In genomic region chr1:75134939-75135828, GRCh38 we compare ENCODE assay signal across 10 cellular contexts. TPM values are rescaled to one million over a fixed set of nuclear protein-coding genes. Genes with fewer than 3 reads are reported as not detected.
DNase-seq lines count a peak whose midpoint lies in the region; ATAC-seq and TF ChIP-seq lines count a peak whose summit lies in the region.
"Had no signal": no experiment of that assay in that cellular context is flagged by ENCODE, and none has a peak within 500 bp of the region (broad histone marks: within the 10 kb centered on the region; RNA-seq: fewer than 3 reads in every experiment).

No MANE protein-coding gene starts in this region.

- peak overlapping the region; percentile 45 for H3K27ac Mint-ChIP-seq in T-helper 1 cell treated with Interleukin-12 subunit alpha and Interleukin-12 subunit beta and Interleukin-4 antibody, amounts not matched to agents 30 μg/mL and 1 μg/mL, for 36 hours
- peak overlapping the region; percentile 85 for H3K27ac Mint-ChIP-seq in stimulated activated naive B cell treated with anti-CD40 and anti-IgM and Interleukin-4, amounts not matched to agents 10 μg/mL and 1 μg/mL and 100 μg/mL, for 72 hours

- no peaks in the 10 kb centered on the region for H3K79me2 ChIP-seq in hepatocyte
- H3K79me2 ChIP-seq: parathyroid adenoma had no signal

- peak overlapping the region; percentile 56 for H2AFZ ChIP-seq in hepatocyte
- H2AFZ ChIP-seq: parathyroid adenoma had no signal

- intact Hi-C loops in transverse colon (cut with DNase I; ENCODE audit: low total_unique reads), result no loop called here

- TF ChIP-seq POLR2A in transverse colon (IDR thresholded peaks at IDR 0.05), result no peak

- in situ Hi-C loops in transverse colon (cut with MboI; ENCODE audit: low pct_ligation_motif_present in 1 of 4, low pct_unique_long_range_greater_than_20kb in 1 of 4, low sequenced_read_pairs in 3 of 4), result no loop called here

- no peaks in the 10 kb centered on the region for H3K9me2 ChIP-seq in hepatocyte (replicated peaks; ENCODE audit: insufficient read depth)

- DNase-seq in NCI-H524 (lab: John Stamatoyannopoulos, UW), result peak; percentile 33 to 38
- DNase-seq in NCI-H524 treated with DMSO at 0.1 percent for 48 hours (lab: John Stamatoyannopoulos, UW), result no peak
- no peak for DNase-seq in hepatocyte (ENCODE audit: low spot score)
- no peak for DNase-seq in stimulated activated naive B cell treated with anti-CD40 and anti-IgM and Interleukin-4, amounts not matched to agents 10 μg/mL and 1 μg/mL and 100 μg/mL, for 72 hours
- DNase-seq in transverse colon, result no peak

- peaks cover 86% of the 10 kb centered on the region for H3K27me3 Mint-ChIP-seq in T-helper 1 cell treated with Interleukin-12 subunit alpha and Interleukin-12 subunit beta and Interleukin-4 antibody, amounts not matched to agents 30 μg/mL and 1 μg/mL, for 36 hours (ENCODE audit: low read depth)
- peaks cover 77 to 94% of the 10 kb centered on the region in 2 donors for H3K27me3 Mint-ChIP-seq in stimulated activated naive B cell treated with anti-CD40 and anti-IgM and Interleukin-4, amounts not matched to agents 10 μg/mL and 1 μg/mL and 100 μg/mL, for 72 hours

- TF ChIP-seq CTCF in hepatocyte (IDR thresholded peaks at IDR 0.05; ENCODE audit: poor library complexity), result no peak
- TF ChIP-seq CTCF in transverse colon (IDR thresholded peaks at IDR 0.05), result no peak

- H3K27ac ChIP-seq in hepatocyte (peak overlapping the region; percentile 2), transverse colon (no peak overlapping the region)
- H3K27ac ChIP-seq: C4-2B, parathyroid adenoma had no signal

- H3K4me1 ChIP-seq in hepatocyte (ENCODE audit: insufficient read depth) (peaks cover 19% of the 10 kb centered on the region), transverse colon (peaks cover 0 to 20% (median 9%) of the 10 kb centered on the region in 4 donors)
- H3K4me1 ChIP-seq: parathyroid adenoma had no signal

- ATAC-seq in stimulated activated naive B cell treated with anti-CD40 and anti-IgM and Interleukin-4, amounts not matched to agents 10 μg/mL and 1 μg/mL and 100 μg/mL, for 72 hours (replicated peaks), result peak in 1 of 2 donors; percentile 39
- ATAC-seq in GM21619 (IDR thresholded peaks at IDR 0.05; ENCODE audit: unreplicated experiment) (no peak), HG03378 (IDR thresholded peaks at IDR 0.05; ENCODE audit: unreplicated experiment) (no peak)

- TF ChIP-seq EP300 in transverse colon (IDR thresholded peaks at IDR 0.05; ENCODE audit: low read depth), result no peak

- H3K4me3 ChIP-seq in hepatocyte (peak overlapping the region; percentile 6), transverse colon (peak overlapping the region in 2 of 4 donors; percentile 19 to 40)

- H3K9me3 Mint-ChIP-seq in T-helper 1 cell treated with Interleukin-12 subunit alpha and Interleukin-12 subunit beta and Interleukin-4 antibody, amounts not matched to agents 30 μg/mL and 1 μg/mL, for 36 hours, result peaks cover 11% of the 10 kb centered on the region
- H3K9me3 Mint-ChIP-seq in stimulated activated naive B cell treated with anti-CD40 and anti-IgM and Interleukin-4, amounts not matched to agents 10 μg/mL and 1 μg/mL and 100 μg/mL, for 72 hours, result peaks cover 2 to 4% of the 10 kb centered on the region in 2 donors

- H3K4me3 Mint-ChIP-seq in T-helper 1 cell treated with Interleukin-12 subunit alpha and Interleukin-12 subunit beta and Interleukin-4 antibody, amounts not matched to agents 30 μg/mL and 1 μg/mL, for 36 hours, result peak overlapping the region; percentile 76
- peak overlapping the region; percentile 67 to 72 for H3K4me3 Mint-ChIP-seq in stimulated activated naive B cell treated with anti-CD40 and anti-IgM and Interleukin-4, amounts not matched to agents 10 μg/mL and 1 μg/mL and 100 μg/mL, for 72 hours

- peaks cover 7% of the 10 kb centered on the region for H3K4me1 Mint-ChIP-seq in T-helper 1 cell treated with Interleukin-12 subunit alpha and Interleukin-12 subunit beta and Interleukin-4 antibody, amounts not matched to agents 30 μg/mL and 1 μg/mL, for 36 hours (ENCODE audit: low read depth)
- H3K4me1 Mint-ChIP-seq in stimulated activated naive B cell treated with anti-CD40 and anti-IgM and Interleukin-4, amounts not matched to agents 10 μg/mL and 1 μg/mL and 100 μg/mL, for 72 hours, result peaks cover 5 to 44% of the 10 kb centered on the region in 2 donors

- H3K36me3 ChIP-seq in hepatocyte (replicated peaks; ENCODE audit: insufficient read depth, low read depth) (no peaks in the 10 kb centered on the region), transverse colon (no peaks in the 10 kb centered on the region)

- H3K27me3 ChIP-seq in hepatocyte (peaks cover 98% of the 10 kb centered on the region), transverse colon (peaks cover 100% of the 10 kb centered on the region)

- H3K36me3 Mint-ChIP-seq in T-helper 1 cell treated with Interleukin-12 subunit alpha and Interleukin-12 subunit beta and Interleukin-4 antibody, amounts not matched to agents 30 μg/mL and 1 μg/mL, for 36 hours (ENCODE audit: low read depth), result peaks cover 9% of the 10 kb centered on the region
- H3K36me3 Mint-ChIP-seq in stimulated activated naive B cell treated with anti-CD40 and anti-IgM and Interleukin-4, amounts not matched to agents 10 μg/mL and 1 μg/mL and 100 μg/mL, for 72 hours, result peaks cover 0 to 4% of the 10 kb centered on the region in 2 donors

- H3K9me3 ChIP-seq in hepatocyte (ENCODE audit: low read depth), result no peaks in the 10 kb centered on the region
- H3K9me3 ChIP-seq in transverse colon, result no peaks in the 10 kb centered on the region

- WGBS in hepatocyte (ENCODE audit: low lambda C conversion rate, missing lambda C conversion rate), result 1% methylated on average over 58 of the region's 58 CpGs
- WGBS in transverse colon (ENCODE audit: low coverage in 1 of 2), 2 donors, result 0 to 6% methylated on average over 1 to 55 of the region's 58 CpGs

- peak overlapping the region; percentile 88 for H3K4me2 ChIP-seq in hepatocyte

- no peaks in the 10 kb centered on the region for H4K20me1 ChIP-seq in hepatocyte (ENCODE audit: insufficient read depth, poor library complexity, severe bottlenecking)

RNA-seq across cellular contexts. Expression of gene LHX8, which starts 1.0 kb away (rescaled TPM):
- total RNA-seq in hepatocyte, result 0.87 and 1.5 TPM in 2 replicates
- 0.37 and 0.73 TPM in 2 replicates for polyA plus RNA-seq in hepatocyte
- total RNA-seq in transverse colon, result not detected

Comparison
In these comparisons a context has a peak if more than half of its experiments do, and no peak if none do; other contexts are left out.
1. DNase-seq: peak in NCI-H524 (2 of 2); none in NCI-H524 treated with DMSO at 0.1 percent for 48 hours (single experiment), hepatocyte (single experiment), stimulated activated naive B cell treated with anti-CD40 and anti-IgM and Interleukin-4, amounts not matched to agents 10 μg/mL and 1 μg/mL and 100 μg/mL, for 72 hours (single experiment) and transverse colon (single experiment).